8 cellular contexts compared by ENCODE assay signal in genomic region chr7:148142660-148143248, GRCh38.
DNase-seq lines count a peak whose midpoint lies in the region; ATAC-seq and TF ChIP-seq lines count a peak whose summit lies in the region.

No MANE protein-coding gene starts in this region.

- H3K9me3 Mint-ChIP-seq in type B pancreatic cell: no peaks in the 10 kb centered on the region

- no peak overlapping the region for H3K27ac Mint-ChIP-seq in type B pancreatic cell

- in situ Hi-C loops in SK-MEL-5 (cut with HindIII; ENCODE audit: low pct_unique_long_range_greater_than_20kb, low sequenced_read_pairs): no loop called here

- no peaks in the 10 kb centered on the region for H3K4me1 ChIP-seq in heart right ventricle
- H3K4me1 ChIP-seq in tibial artery: no peaks in the 10 kb centered on the region
- H3K4me1 ChIP-seq in suprapubic skin: no peaks in the 10 kb centered on the region

- H3K9me3 ChIP-seq in heart right ventricle: peaks cover 0 to 6% (median 0%) of the 10 kb centered on the region in 11 donors
- no peaks in the 10 kb centered on the region for H3K9me3 ChIP-seq in MG63
- H3K9me3 ChIP-seq in tibial artery: no peaks in the 10 kb centered on the region
- no peaks in the 10 kb centered on the region for H3K9me3 ChIP-seq in suprapubic skin

- H3K27me3 ChIP-seq in heart right ventricle (peaks cover 0 to 32% (median 11%) of the 10 kb centered on the region in 7 donors), MG63 (no peaks in the 10 kb centered on the region), tibial artery (no peaks in the 10 kb centered on the region), suprapubic skin (peaks cover 2% of the 10 kb centered on the region)

- peak in 7 of 9 donors; percentile 40 to 70 (median 52) for TF ChIP-seq CTCF in heart right ventricle (IDR thresholded peaks at IDR 0.05)
- peak; percentile 73 for TF ChIP-seq CTCF in type B pancreatic cell (conservative IDR thresholded peaks at IDR 0.05)
- TF ChIP-seq CTCF in tibial artery (IDR thresholded peaks at IDR 0.05): peak in 1 of 2 experiments; percentile 22
- peak in 1 of 2 donors; percentile 10 for TF ChIP-seq CTCF in suprapubic skin (IDR thresholded peaks at IDR 0.05)

- H3K4me3 Mint-ChIP-seq in type B pancreatic cell: no peak overlapping the region

- no peak overlapping the region for H3K4me3 ChIP-seq in heart right ventricle
- H3K4me3 ChIP-seq in MG63: no peak overlapping the region
- H3K4me3 ChIP-seq in tibial artery: no peak overlapping the region
- no peak overlapping the region for H3K4me3 ChIP-seq in suprapubic skin

- no peaks in the 10 kb centered on the region for H3K36me3 Mint-ChIP-seq in type B pancreatic cell

- no peak for ATAC-seq in heart right ventricle
- no peak for ATAC-seq in left ventricle myocardium superior

- H3K27ac ChIP-seq in heart right ventricle (no peak overlapping the region), tibial artery (no peak overlapping the region), suprapubic skin (no peak overlapping the region)

- intact Hi-C loops in heart right ventricle (cut with DNase I): no loop called here
- intact Hi-C loops in left ventricle myocardium superior (cut with micrococcal nuclease): no loop called here
- intact Hi-C loops in tibial artery (cut with DNase I; ENCODE audit: low total_unique reads): no loop called here

- TF ChIP-seq POLR2A in suprapubic skin (IDR thresholded peaks at IDR 0.05): no peak

- no peak for TF ChIP-seq EP300 in suprapubic skin (IDR thresholded peaks at IDR 0.05)

- peaks cover 6% of the 10 kb centered on the region for H3K4me1 Mint-ChIP-seq in type B pancreatic cell (ENCODE audit: unreplicated experiment)

- WGBS in heart right ventricle, 2 donors: 59 to 68% methylated on average over 4 of the region's 4 CpGs
- WGBS in suprapubic skin: 42% methylated on average over 4 of the region's 4 CpGs

- H3K27me3 Mint-ChIP-seq in type B pancreatic cell: peaks cover 11% of the 10 kb centered on the region

- H3K36me3 ChIP-seq in heart right ventricle (no peaks in the 10 kb centered on the region), MG63 (no peaks in the 10 kb centered on the region), tibial artery (no peaks in the 10 kb centered on the region), suprapubic skin (no peaks in the 10 kb centered on the region)

- DNase-seq in heart right ventricle (peak in 1 of 2 donors; percentile 19), left ventricle myocardium superior (no peak), MG63 (peak; percentile 4), SK-MEL-5 (ENCODE audit: low read depth, low spot score) (peak; percentile 70), hippocampal formation (lab: John Stamatoyannopoulos, UW) (peak; percentile 11 to 47), type B pancreatic cell (ENCODE audit: extremely low spot score, unreplicated experiment) (no peak), tibial artery (no peak), suprapubic skin (ENCODE audit: low spot score in 2 of 2) (no peak)

Comparison
In these comparisons a context has a peak if more than half of its experiments do, and no peak if none do; other contexts are left out.
1. DNase-seq: peak in MG63 (single experiment), SK-MEL-5 (single experiment) and hippocampal formation (2 of 2); none in left ventricle myocardium superior (single experiment), type B pancreatic cell (single experiment), tibial artery (0 of 2) and suprapubic skin (0 of 2).